Comparison of ENCODE assay signal across 11 cellular contexts in the genomic region with DNA sequence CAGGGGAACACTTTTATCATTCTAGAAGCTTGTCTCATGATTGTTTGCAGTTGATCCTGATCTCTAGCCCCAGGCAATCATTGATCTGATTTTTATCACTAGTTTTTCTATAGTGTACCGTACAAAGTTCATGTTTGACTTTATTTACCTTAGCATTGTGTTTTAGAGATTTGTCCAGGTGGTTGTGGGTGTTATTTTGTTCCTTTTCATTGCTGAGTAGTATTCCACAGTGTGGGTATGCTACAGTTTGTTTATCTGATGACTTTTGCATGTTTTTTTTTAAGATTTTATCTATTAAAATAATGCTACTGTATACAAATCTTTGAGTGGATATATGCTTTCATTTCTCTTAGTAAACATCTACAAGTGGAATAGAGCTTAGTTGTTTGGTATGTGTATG. TPM values are rescaled to one million over a fixed set of nuclear protein-coding genes. Genes with fewer than 3 reads are reported as not detected.
"Had no signal": no experiment of that assay in that cellular context is flagged by ENCODE, and none has a peak within 500 bp of the region (broad histone marks: within the 10 kb centered on the region; RNA-seq: fewer than 3 reads in every experiment).

No MANE protein-coding gene starts in this region.

- FAIRE-seq: H1, H54 had no signal

- H3K27ac ChIP-seq: GM23248 had no signal

- H3K4me2 ChIP-seq: GM23338 had no signal

- H3K4me3 ChIP-seq: GM23248, GM23338, HAP-1 had no signal

- H3K9ac ChIP-seq: GM23248 had no signal

- ATAC-seq: GM23338, HCT116 had no signal

- H3K9me3 ChIP-seq: HAP-1 had no signal

- DNase-seq: GM23248, GOT3, H7, H9, HCEC 1CT, HFFc6 had no signal

- H2AFZ ChIP-seq: GM23248, GM23338 had no signal

RNA-seq across cellular contexts. Expression of gene NIM1K, which starts 45.1 kb away (rescaled TPM):
- total RNA-seq: GM23338, H1, H7 had no signal
- polyA plus RNA-seq: GM23338, H1 had no signal
